10 cellular contexts compared by ENCODE assay signal in genomic region chr11:16809901-16810668, GRCh38.
DNase-seq lines count a peak whose midpoint lies in the region; ATAC-seq and TF ChIP-seq lines count a peak whose summit lies in the region.
"Had no signal": no experiment of that assay in that cellular context is flagged by ENCODE, and none has a peak within 500 bp of the region (broad histone marks: within the 10 kb centered on the region; RNA-seq: fewer than 3 reads in every experiment).

No MANE protein-coding gene starts in this region.

- H3K27ac ChIP-seq in ovary, result no peak overlapping the region

- intact Hi-C loops in ovary (cut with DNase I), result loop anchor here in 1 of 4 donors (10.0 kb wide), 1 partner anchor 115 kb away; no protein-coding TSS in a partner anchor

- no peak for TF ChIP-seq CTCF in ovary (IDR thresholded peaks at IDR 0.05)

- no peaks in the 10 kb centered on the region for H3K36me3 Mint-ChIP-seq in activated T-helper 17 cell treated with anti-CD3 and anti-CD28 coated beads, Interleukin-2, amount 50 U/mL, for 72 hours (ENCODE audit: low read depth)
- no peaks in the 10 kb centered on the region for H3K36me3 Mint-ChIP-seq in T-helper 2 cell treated with Interferon-gamma antibody and Interleukin-4, amounts not matched to agents 5 μg/mL and 100 μg/mL, for 36 hours (ENCODE audit: low read depth)

- no peak for TF ChIP-seq EP300 in ovary (IDR thresholded peaks at IDR 0.05)

- H3K27me3 Mint-ChIP-seq in activated T-helper 17 cell treated with anti-CD3 and anti-CD28 coated beads, Interleukin-2, amount 50 U/mL, for 72 hours, result no peaks in the 10 kb centered on the region
- H3K27me3 Mint-ChIP-seq in T-helper 2 cell treated with Interferon-gamma antibody and Interleukin-4, amounts not matched to agents 5 μg/mL and 100 μg/mL, for 36 hours (ENCODE audit: low read depth), result no peaks in the 10 kb centered on the region

- peak overlapping the region; percentile 17 for H3K27ac Mint-ChIP-seq in activated T-helper 17 cell treated with anti-CD3 and anti-CD28 coated beads, Interleukin-2, amount 50 U/mL, for 72 hours
- no peak overlapping the region for H3K27ac Mint-ChIP-seq in T-helper 2 cell treated with Interferon-gamma antibody and Interleukin-4, amounts not matched to agents 5 μg/mL and 100 μg/mL, for 36 hours

- no peaks in the 10 kb centered on the region for H3K9me3 ChIP-seq in ovary

- no peaks in the 10 kb centered on the region for H3K9me3 Mint-ChIP-seq in activated T-helper 17 cell treated with anti-CD3 and anti-CD28 coated beads, Interleukin-2, amount 50 U/mL, for 72 hours
- H3K9me3 Mint-ChIP-seq in T-helper 2 cell treated with Interferon-gamma antibody and Interleukin-4, amounts not matched to agents 5 μg/mL and 100 μg/mL, for 36 hours, result no peaks in the 10 kb centered on the region

- ATAC-seq in activated T-helper 17 cell treated with anti-CD3 and anti-CD28 coated beads, Interleukin-2, amount 50 U/mL, for 72 hours (replicated peaks), result no peak
- ATAC-seq in GM21786 (IDR thresholded peaks at IDR 0.05; ENCODE audit: unreplicated experiment), result no peak
- ATAC-seq: Panc1 had no signal

- no peak for TF ChIP-seq POLR2A in ovary (IDR thresholded peaks at IDR 0.05)

- H3K4me1 Mint-ChIP-seq in activated T-helper 17 cell treated with anti-CD3 and anti-CD28 coated beads, Interleukin-2, amount 50 U/mL, for 72 hours, result peaks cover 11% of the 10 kb centered on the region
- peaks cover 4% of the 10 kb centered on the region for H3K4me1 Mint-ChIP-seq in T-helper 2 cell treated with Interferon-gamma antibody and Interleukin-4, amounts not matched to agents 5 μg/mL and 100 μg/mL, for 36 hours (ENCODE audit: low read depth)

- no peaks in the 10 kb centered on the region for H3K27me3 ChIP-seq in ovary

- H3K4me3 Mint-ChIP-seq in activated T-helper 17 cell treated with anti-CD3 and anti-CD28 coated beads, Interleukin-2, amount 50 U/mL, for 72 hours, result no peak overlapping the region
- H3K4me3 Mint-ChIP-seq in T-helper 2 cell treated with Interferon-gamma antibody and Interleukin-4, amounts not matched to agents 5 μg/mL and 100 μg/mL, for 36 hours, result no peak overlapping the region

- no peaks in the 10 kb centered on the region for H3K4me1 ChIP-seq in ovary (ENCODE audit: insufficient read depth)

- WGBS in ovary, 3 donors, result 83 to 86% (median 85%) methylated on average over 11 of the region's 11 CpGs

- H3K4me3 ChIP-seq in ovary, result no peak overlapping the region

- DNase-seq in HCEC 1CT (peak; percentile 29), glomerular visceral epithelial cell (ENCODE audit: extremely low spot score) (peak; percentile 33), putamen (ENCODE audit: low spot score) (peak; percentile 77), NCI-H187 (lab: John Stamatoyannopoulos, UW) (no peak), ovary (no peak)
- DNase-seq in T-helper 2 cell treated with Interferon-gamma antibody and Interleukin-4, amounts not matched to agents 5 μg/mL and 100 μg/mL, for 36 hours (ENCODE audit: low spot score), result no peak
- DNase-seq: stimulated activated CD4-positive, alpha-beta T cell treated with anti-CD3 and anti-CD28 coated beads, Interleukin-12 subunit alpha, Interleukin-12 subunit beta, amount 100 ng/mL, for 4 hours had no signal

- H3K36me3 ChIP-seq in ovary, result no peaks in the 10 kb centered on the region

Comparison
In these comparisons a context has a peak if more than half of its experiments do, and no peak if none do; other contexts are left out.
1. DNase-seq: peak in HCEC 1CT (single experiment), glomerular visceral epithelial cell (single experiment) and putamen (single experiment); none in NCI-H187 (0 of 2), ovary (0 of 5) and T-helper 2 cell treated with Interferon-gamma antibody and Interleukin-4, amounts not matched to agents 5 μg/mL and 100 μg/mL, for 36 hours (single experiment).